Comparison of ENCODE assay signal across 8 cellular contexts in the genomic region with DNA sequence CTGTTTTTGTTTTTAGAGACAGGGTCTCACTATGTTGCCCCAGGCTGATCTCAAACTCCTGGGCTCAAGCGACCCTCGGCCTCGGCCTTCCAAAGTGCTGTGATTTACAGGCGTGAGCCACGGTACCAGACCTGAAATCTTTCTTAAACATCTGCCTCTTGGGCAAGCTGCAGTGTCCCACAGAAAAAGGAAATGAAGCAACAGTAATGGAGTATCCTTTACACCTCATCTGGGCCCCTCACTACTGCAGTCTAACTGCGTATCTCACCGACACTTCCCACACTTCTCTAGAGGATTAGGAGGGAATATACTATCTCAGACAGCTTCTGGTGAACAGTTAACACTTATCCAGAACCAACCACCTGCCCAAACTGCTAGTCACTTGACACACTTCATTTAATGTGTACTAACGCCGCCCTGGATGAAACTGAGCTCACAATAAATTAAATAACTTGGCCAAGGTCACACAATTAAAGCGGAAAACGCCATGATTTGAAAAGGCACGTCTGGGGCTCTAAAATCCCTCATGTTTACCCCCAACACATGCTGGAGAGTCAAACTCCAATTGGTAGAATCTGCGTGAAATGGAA.
DNase-seq lines count a peak whose midpoint lies in the region; ATAC-seq and TF ChIP-seq lines count a peak whose summit lies in the region.

No MANE protein-coding gene starts in this region.

- peak overlapping the region; percentile 91 for H3K4me3 Mint-ChIP-seq in nephron progenitor cell

- no peaks in the 10 kb centered on the region for H3K36me3 ChIP-seq in effector memory CD4-positive, alpha-beta T cell (ENCODE audit: control insufficient read depth, insufficient read depth, low read length)

- no peaks in the 10 kb centered on the region for H3K9me3 ChIP-seq in effector memory CD4-positive, alpha-beta T cell (ENCODE audit: control insufficient read depth, low read length)

- no peak for ATAC-seq in HG03571 (IDR thresholded peaks at IDR 0.05; ENCODE audit: unreplicated experiment)

- peaks cover 15% of the 10 kb centered on the region for H3K36me3 Mint-ChIP-seq in nephron progenitor cell (ENCODE audit: low read depth)

- DNase-seq in activated CD8-positive, alpha-beta memory T cell treated with anti-CD3 and anti-CD28 coated beads for 24 hours: peak; percentile 64
- no peak for DNase-seq in activated CD8-positive, alpha-beta memory T cell treated with anti-CD3 and anti-CD28 coated beads, Interleukin-2, amount 50 U/mL, for 4 hours
- DNase-seq in RPMI8226: peak; percentile 14
- DNase-seq in effector memory CD4-positive, alpha-beta T cell: no peak
- no peak for DNase-seq in nephron progenitor cell
- DNase-seq in medulla oblongata (ENCODE audit: extremely low spot score): no peak
- no peak for DNase-seq in hippocampal formation (lab: John Stamatoyannopoulos, UW)

- peak overlapping the region; percentile 100 for H3K27ac Mint-ChIP-seq in nephron progenitor cell

- peaks cover 10% of the 10 kb centered on the region for H3K27me3 Mint-ChIP-seq in nephron progenitor cell (ENCODE audit: low read depth, poor library complexity)

- no peaks in the 10 kb centered on the region for H3K9me3 Mint-ChIP-seq in nephron progenitor cell

- no peaks in the 10 kb centered on the region for H3K27me3 ChIP-seq in effector memory CD4-positive, alpha-beta T cell (replicated peaks; ENCODE audit: control insufficient read depth, insufficient read depth, low read length, poor library complexity, severe bottlenecking)

- H3K4me3 ChIP-seq in effector memory CD4-positive, alpha-beta T cell (ENCODE audit: insufficient read depth, low read depth, low read length, poor library complexity, severe bottlenecking): peak overlapping the region; percentile 77

- peaks cover 9% of the 10 kb centered on the region for H3K4me1 ChIP-seq in effector memory CD4-positive, alpha-beta T cell (ENCODE audit: control insufficient read depth, insufficient read depth, low read length, poor library complexity, severe bottlenecking)

- H3K27ac ChIP-seq in effector memory CD4-positive, alpha-beta T cell (ENCODE audit: insufficient read depth, low read length, poor library complexity, severe bottlenecking): peak overlapping the region; percentile 89

- no peak for TF ChIP-seq CTCF in nephron progenitor cell (IDR thresholded peaks at IDR 0.05)

- H3K4me1 Mint-ChIP-seq in nephron progenitor cell: peaks cover 69% of the 10 kb centered on the region

Comparison
In these comparisons a context has a peak if more than half of its experiments do, and no peak if none do; other contexts are left out.
1. DNase-seq: peak in activated CD8-positive, alpha-beta memory T cell treated with anti-CD3 and anti-CD28 coated beads for 24 hours (single experiment) and RPMI8226 (single experiment); none in activated CD8-positive, alpha-beta memory T cell treated with anti-CD3 and anti-CD28 coated beads, Interleukin-2, amount 50 U/mL, for 4 hours (single experiment), effector memory CD4-positive, alpha-beta T cell (0 of 3), nephron progenitor cell (single experiment), medulla oblongata (single experiment) and hippocampal formation (0 of 2).